8 cellular contexts compared by ENCODE assay signal in the genomic region with DNA sequence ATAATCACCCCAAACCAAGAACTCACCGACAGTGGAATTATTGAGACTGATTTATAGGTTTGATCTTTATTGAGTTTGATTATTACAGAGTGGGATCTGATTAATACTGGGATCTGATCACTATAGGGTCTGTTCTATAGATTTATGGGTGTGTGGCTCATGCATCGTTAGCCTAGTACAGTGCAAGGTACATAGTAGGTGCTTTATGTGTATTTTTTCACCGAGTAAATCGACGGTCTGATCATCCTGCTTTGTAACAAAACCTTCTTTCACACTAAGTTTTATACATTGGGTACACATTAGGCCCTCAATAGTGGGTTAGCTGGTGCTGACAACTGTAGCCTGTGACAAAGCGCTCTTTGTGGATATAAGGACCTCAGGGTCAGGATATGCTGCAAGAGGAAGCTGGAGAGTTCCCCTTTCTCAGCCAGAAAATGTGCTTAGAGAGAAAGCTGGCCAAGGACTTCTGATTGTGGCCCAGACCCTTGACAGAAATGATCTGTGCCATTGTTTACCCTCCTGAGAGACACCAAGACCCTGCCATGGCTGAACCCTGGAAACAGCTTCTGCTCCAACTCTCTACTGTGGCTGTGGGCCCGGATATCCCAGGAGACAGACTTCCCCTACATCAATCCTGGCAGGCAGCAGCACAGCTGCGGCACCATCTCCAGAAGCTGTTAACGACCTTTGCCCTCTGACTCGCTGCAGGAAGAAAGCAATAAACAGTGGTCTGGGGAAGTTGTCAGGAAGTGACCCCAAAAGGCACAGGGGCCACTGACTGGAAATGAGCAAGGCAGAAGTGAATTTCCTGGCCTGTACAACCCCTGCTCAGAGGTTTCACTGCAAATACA. TPM values are rescaled to one million over a fixed set of nuclear protein-coding genes. Genes with fewer than 3 reads are reported as not detected.
A peak's percentile ranks its signal among the peaks of the same experiment; 100 is the strongest.
DNase-seq lines count a peak whose midpoint lies in the region; ATAC-seq and TF ChIP-seq lines count a peak whose summit lies in the region.

No MANE protein-coding gene starts in this region.

- H2AFZ ChIP-seq in parathyroid adenoma (no peak overlapping the region), Karpas-422 (ENCODE audit: low read length) (no peak overlapping the region)

- H3K4me2 ChIP-seq in parathyroid adenoma (ENCODE audit: low read length), result no peak overlapping the region
- H3K4me2 ChIP-seq in Karpas-422 (ENCODE audit: low read depth, low read length, poor library complexity, severe bottlenecking), result no peak overlapping the region

- peak; percentile 82 for ATAC-seq in Right ventricle myocardium inferior
- ATAC-seq in HG03378 (IDR thresholded peaks at IDR 0.05; ENCODE audit: unreplicated experiment), result no peak

- no peaks in the 10 kb centered on the region for H3K9me2 ChIP-seq in Karpas-422 (replicated peaks; ENCODE audit: insufficient read depth, low read length)

- H3K27ac ChIP-seq in parathyroid adenoma (peak overlapping the region; percentile 47), Karpas-422 (ENCODE audit: low read length) (no peak overlapping the region)

- H3K9ac ChIP-seq in parathyroid adenoma, result no peak overlapping the region
- H3K9ac ChIP-seq in Karpas-422 (ENCODE audit: low read length), result no peak overlapping the region

- DNase-seq in GDM1 (lab: John Stamatoyannopoulos, UW) (peak; percentile 74), SKM-1 (lab: John Stamatoyannopoulos, UW; ENCODE audit: unreplicated experiment) (peak; percentile 84), Right ventricle myocardium inferior (ENCODE audit: missing footprints) (peak; percentile 88), Karpas-422 (no peak), NCI-H1417 (lab: John Stamatoyannopoulos, UW) (no peak)
- DNase-seq in activated effector memory CD4-positive, alpha-beta T cell treated with anti-CD3 and anti-CD28 coated beads, Interleukin-2, amount 50 U/mL, for 16 hours, result no peak

- no peaks in the 10 kb centered on the region for H3K27me3 ChIP-seq in parathyroid adenoma (ENCODE audit: control insufficient read depth, insufficient read depth, low read length)
- no peaks in the 10 kb centered on the region for H3K27me3 ChIP-seq in Karpas-422 (ENCODE audit: low read length)

- no peak for TF ChIP-seq CTCF in parathyroid adenoma (IDR thresholded peaks at IDR 0.05)

- H3K9me3 ChIP-seq in parathyroid adenoma (ENCODE audit: control insufficient read depth, low read length) (no peaks in the 10 kb centered on the region), Karpas-422 (ENCODE audit: low read length) (no peaks in the 10 kb centered on the region)

- H3K36me3 ChIP-seq in parathyroid adenoma (ENCODE audit: control insufficient read depth, insufficient read depth, low read length) (no peaks in the 10 kb centered on the region), Karpas-422 (ENCODE audit: insufficient read depth, low read length) (no peaks in the 10 kb centered on the region)

- H3K79me2 ChIP-seq in parathyroid adenoma (no peaks in the 10 kb centered on the region), Karpas-422 (ENCODE audit: low read length) (no peaks in the 10 kb centered on the region)

- no peak overlapping the region for H3K4me3 ChIP-seq in parathyroid adenoma (ENCODE audit: low read depth, low read length)
- no peak overlapping the region for H3K4me3 ChIP-seq in Karpas-422 (ENCODE audit: low read length)

- H4K20me1 ChIP-seq in Karpas-422 (ENCODE audit: insufficient read depth, low read depth, low read length), result no peaks in the 10 kb centered on the region

- H3K4me1 ChIP-seq in parathyroid adenoma (no peaks in the 10 kb centered on the region), Karpas-422 (ENCODE audit: low read length) (no peaks in the 10 kb centered on the region)

- intact Hi-C loops in Right ventricle myocardium inferior (cut with DNase I), result loop anchor here (1.0 kb wide), 1 partner anchor 15 kb away; no protein-coding TSS in a partner anchor

RNA-seq across cellular contexts. Expression of a gene that starts 16.1 kb away (rescaled TPM):
- total RNA-seq in Right ventricle myocardium inferior, result 81.5 TPM
- 41.5 and 45.5 TPM in 2 replicates for total RNA-seq in Karpas-422 (2014; rRNA removed; shearing (Covaris generic); ENCODE audit: low replicate concordance)

RNA-seq across cellular contexts. Expression of a gene that starts 20.3 kb away (rescaled TPM):
- total RNA-seq in Right ventricle myocardium inferior, result 10.7 TPM
- 0.04 and 0.11 TPM in 2 replicates for total RNA-seq in Karpas-422 (2014; rRNA removed; shearing (Covaris generic); ENCODE audit: low replicate concordance)

RNA-seq across cellular contexts. Expression of a gene that starts 23.3 kb away (rescaled TPM):
- 90.9 TPM for total RNA-seq in Right ventricle myocardium inferior
- total RNA-seq in Karpas-422 (2014; rRNA removed; shearing (Covaris generic); ENCODE audit: low replicate concordance), result 158 and 192 TPM in 2 replicates

RNA-seq across cellular contexts. Expression of a gene that starts 31.7 kb away (rescaled TPM):
- total RNA-seq in Right ventricle myocardium inferior, result 233 TPM
- total RNA-seq in Karpas-422 (2014; rRNA removed; shearing (Covaris generic); ENCODE audit: low replicate concordance), result 48.6 and 65.6 TPM in 2 replicates

RNA-seq across cellular contexts. Expression of a gene that starts 31.9 kb away (rescaled TPM):
- 22.9 TPM for total RNA-seq in Right ventricle myocardium inferior
- total RNA-seq in Karpas-422 (2014; rRNA removed; shearing (Covaris generic); ENCODE audit: low replicate concordance), result 10.8 and 22.9 TPM in 2 replicates

Comparison
In these comparisons a context has a peak if more than half of its experiments do, and no peak if none do; other contexts are left out.
1. DNase-seq: peak in GDM1 (single experiment), SKM-1 (single experiment) and Right ventricle myocardium inferior (single experiment); none in Karpas-422 (single experiment), NCI-H1417 (0 of 3) and activated effector memory CD4-positive, alpha-beta T cell treated with anti-CD3 and anti-CD28 coated beads, Interleukin-2, amount 50 U/mL, for 16 hours (single experiment).
2. RNA of a gene that starts 20.3 kb away (total RNA-seq): 10.7 TPM in Right ventricle myocardium inferior (single experiment); 0.04 to 0.11 TPM in Karpas-422; every median in the first group is over 10 times any median in the second.